In the genomic region with DNA sequence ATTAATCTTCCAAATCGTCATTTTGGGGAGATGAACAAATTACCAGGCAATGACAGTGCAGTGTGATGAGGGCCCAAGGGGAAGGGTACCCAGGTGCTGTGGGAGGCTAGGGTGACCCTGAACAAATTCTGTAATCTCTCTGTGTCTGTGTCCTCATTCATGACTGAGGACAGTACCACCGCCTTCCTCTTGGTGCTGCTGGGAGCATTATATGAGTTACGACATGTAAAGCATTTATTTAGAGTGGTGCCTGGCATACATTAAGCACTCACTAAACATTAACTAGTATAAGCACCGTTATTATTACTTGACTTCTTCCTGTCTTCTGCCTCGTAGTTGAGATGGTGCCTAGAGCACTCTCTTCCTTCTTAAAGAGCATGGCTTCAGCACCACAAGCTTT, we compare ENCODE assay signal across 13 cellular contexts.
DNase-seq lines count a peak whose midpoint lies in the region; TF ChIP-seq lines count a peak whose summit lies in the region.
"Had no signal": no experiment of that assay in that cellular context is flagged by ENCODE, and none has a peak within 500 bp of the region (broad histone marks: within the 10 kb centered on the region; RNA-seq: fewer than 3 reads in every experiment).

No MANE protein-coding gene starts in this region.

- no peak overlapping the region for H3K27ac Mint-ChIP-seq in osteocyte (ENCODE audit: unreplicated experiment)

- H3K4me1 ChIP-seq in ovary (ENCODE audit: insufficient read depth) (peaks cover 5% of the 10 kb centered on the region), transverse colon (peaks cover 9 to 32% (median 28%) of the 10 kb centered on the region in 4 donors)

- no peak overlapping the region for H3K27ac ChIP-seq in ovary
- no peak overlapping the region for H3K27ac ChIP-seq in transverse colon
- H3K27ac ChIP-seq: dorsolateral prefrontal cortex had no signal

- 79 to 88% (median 81%) methylated on average over 5 of the region's 5 CpGs for WGBS in ovary, 3 donors
- 38 to 60% methylated on average over 2 to 5 of the region's 5 CpGs for WGBS in transverse colon (ENCODE audit: low coverage in 1 of 2), 2 donors

- TF ChIP-seq POLR2A in ovary (IDR thresholded peaks at IDR 0.05), result no peak
- no peak for TF ChIP-seq POLR2A in transverse colon (IDR thresholded peaks at IDR 0.05)

- in situ Hi-C loops in transverse colon (cut with MboI; ENCODE audit: low pct_ligation_motif_present in 1 of 4, low pct_unique_long_range_greater_than_20kb in 1 of 4, low sequenced_read_pairs in 3 of 4), result no loop called here

- H3K4me3 ChIP-seq in ovary (no peak overlapping the region), transverse colon (no peak overlapping the region)
- H3K4me3 ChIP-seq: dorsolateral prefrontal cortex had no signal

- TF ChIP-seq CTCF in osteocyte (IDR thresholded peaks at IDR 0.05) (peak; percentile 27), ovary (IDR thresholded peaks at IDR 0.05) (no peak), transverse colon (IDR thresholded peaks at IDR 0.05) (no peak)

- H3K27me3 ChIP-seq in ovary, result no peaks in the 10 kb centered on the region
- H3K27me3 ChIP-seq in transverse colon, result no peaks in the 10 kb centered on the region
- H3K27me3 ChIP-seq: dorsolateral prefrontal cortex had no signal

- H3K27me3 Mint-ChIP-seq in osteocyte (ENCODE audit: unreplicated experiment), result no peaks in the 10 kb centered on the region

- no peak for TF ChIP-seq EP300 in ovary (IDR thresholded peaks at IDR 0.05)
- no peak for TF ChIP-seq EP300 in transverse colon (IDR thresholded peaks at IDR 0.05; ENCODE audit: low read depth)

- peaks cover 5% of the 10 kb centered on the region for H3K36me3 Mint-ChIP-seq in osteocyte (ENCODE audit: unreplicated experiment)

- H3K4me1 Mint-ChIP-seq in osteocyte (ENCODE audit: unreplicated experiment), result peaks cover 44% of the 10 kb centered on the region

- intact Hi-C loops in ovary (cut with DNase I) (no loop called here), transverse colon (cut with DNase I; ENCODE audit: low total_unique reads) (no loop called here)

- peak; percentile 27 for DNase-seq in NCI-H82 (lab: John Stamatoyannopoulos, UW)
- no peak for DNase-seq in NCI-H82 treated with DMSO at 0.1 percent for 48 hours (lab: John Stamatoyannopoulos, UW; ENCODE audit: unreplicated experiment)
- DNase-seq in NCI-H345 (lab: John Stamatoyannopoulos, UW), result peak; percentile 69
- DNase-seq in ecto neural progenitor cell (ENCODE audit: low spot score), result peak; percentile 19
- no peak for DNase-seq in osteocyte (ENCODE audit: extremely low spot score, unreplicated experiment)
- DNase-seq in ovary, result no peak
- no peak for DNase-seq in transverse colon
- no peak for DNase-seq in activated CD8-positive, alpha-beta memory T cell treated with anti-CD3 and anti-CD28 coated beads for 24 hours
- DNase-seq: activated CD4-positive, alpha-beta T cell treated with anti-CD3 and anti-CD28 coated beads, Interleukin-2, amount 50 U/mL, for 1 hour; amygdala; dorsolateral prefrontal cortex; NCI-H2171; trophoblast cell had no signal

- no peaks in the 10 kb centered on the region for H3K36me3 ChIP-seq in ovary
- H3K36me3 ChIP-seq in transverse colon, result no peaks in the 10 kb centered on the region

- H3K4me3 Mint-ChIP-seq in osteocyte (ENCODE audit: unreplicated experiment), result no peak overlapping the region

- peaks cover 9% of the 10 kb centered on the region for H3K9me3 Mint-ChIP-seq in osteocyte (ENCODE audit: unreplicated experiment)

- H3K9me3 ChIP-seq in ovary, result no peaks in the 10 kb centered on the region
- peaks cover 12 to 15% of the 10 kb centered on the region in 2 donors for H3K9me3 ChIP-seq in transverse colon

Comparison
In these comparisons a context has a peak if more than half of its experiments do, and no peak if none do; other contexts are left out.
1. DNase-seq: peak in NCI-H82 (single experiment), NCI-H345 (single experiment) and ecto neural progenitor cell (single experiment); none in NCI-H82 treated with DMSO at 0.1 percent for 48 hours (single experiment), osteocyte (single experiment), ovary (0 of 5), transverse colon (single experiment) and activated CD8-positive, alpha-beta memory T cell treated with anti-CD3 and anti-CD28 coated beads for 24 hours (single experiment).